ENCODE assay signal across 21 cellular contexts in the genomic region with DNA sequence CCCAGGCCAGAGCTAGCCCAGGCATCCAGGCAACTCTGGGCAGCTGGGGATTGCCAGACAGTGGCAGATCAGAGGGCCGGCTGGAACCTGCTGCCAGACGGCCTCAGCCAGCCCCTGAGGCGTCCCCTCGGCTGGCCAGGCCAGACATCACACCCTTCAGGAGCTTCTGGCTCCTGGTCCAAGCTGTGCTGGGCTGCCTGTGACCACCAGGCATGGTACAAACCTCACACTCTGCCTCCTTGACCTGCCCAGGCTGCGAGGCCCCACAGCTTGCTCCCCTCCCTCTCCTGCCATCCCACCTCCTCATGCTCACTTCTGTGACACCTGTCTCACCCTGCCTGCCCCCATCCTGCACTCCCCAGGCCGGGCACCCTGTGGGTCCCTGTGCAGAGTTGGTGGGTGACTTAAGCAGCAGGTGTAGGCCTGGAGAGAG. TPM values are rescaled to one million over a fixed set of nuclear protein-coding genes. Genes with fewer than 3 reads are reported as not detected.
A peak's percentile ranks its signal among the peaks of the same experiment; 100 is the strongest.
DNase-seq lines count a peak whose midpoint lies in the region; ATAC-seq and TF ChIP-seq lines count a peak whose summit lies in the region.
"Had no signal": no experiment of that assay in that cellular context is flagged by ENCODE, and none has a peak within 500 bp of the region (broad histone marks: within the 10 kb centered on the region; RNA-seq: fewer than 3 reads in every experiment).

No MANE protein-coding gene starts in this region.

- POLR2A ChIA-PET in MCF 10A (lab: Yijun Ruan, JAX) = no interaction called here

- TF ChIP-seq CTCF in breast epithelium (IDR thresholded peaks at IDR 0.05) (peak in 1 of 3 donors; percentile 8), MCF 10A (IDR thresholded peaks at IDR 0.05; ENCODE audit: unreplicated experiment) (no peak), left lung (IDR thresholded peaks at IDR 0.05) (no peak), thyroid gland (IDR thresholded peaks at IDR 0.05) (no peak)

- H3K4me1 ChIP-seq in breast epithelium (peaks cover 0 to 17% of the 10 kb centered on the region in 2 donors), left lung (peaks cover 28 to 90% of the 10 kb centered on the region in 2 donors), thyroid gland (peaks cover 70 to 83% of the 10 kb centered on the region in 2 donors)

- H3K4me3 Mint-ChIP-seq in MCF 10A (ENCODE audit: unreplicated experiment) = no peak overlapping the region

- H3K27me3 ChIP-seq in breast epithelium = no peaks in the 10 kb centered on the region
- H3K27me3 ChIP-seq in left lung = no peaks in the 10 kb centered on the region
- no peaks in the 10 kb centered on the region for H3K27me3 ChIP-seq in thyroid gland
- H3K27me3 ChIP-seq: adrenal gland, colonic mucosa had no signal

- H3K36me3 ChIP-seq in breast epithelium = no peaks in the 10 kb centered on the region
- H3K36me3 ChIP-seq in left lung = peaks cover 0 to 56% of the 10 kb centered on the region in 2 donors
- peaks cover 47 to 52% of the 10 kb centered on the region in 2 donors for H3K36me3 ChIP-seq in thyroid gland
- H3K36me3 ChIP-seq: colonic mucosa had no signal

- no peak for ATAC-seq in left lung
- ATAC-seq in GM19035 (IDR thresholded peaks at IDR 0.05; ENCODE audit: unreplicated experiment) = no peak
- ATAC-seq: left lobe of liver; naive thymus-derived CD8-positive, alpha-beta T cell had no signal

- intact Hi-C loops in breast epithelium (cut with DNase I; ENCODE audit: low total_unique reads) (no loop called here), MCF 10A (cut with micrococcal nuclease) (no loop called here), left lung (cut with DNase I) (no loop called here), thyroid gland (cut with DNase I) (no loop called here)

- peak overlapping the region; percentile 92 to 95 for H3K27ac ChIP-seq in breast epithelium
- peak overlapping the region; percentile 29 for H3K27ac ChIP-seq in cingulate gyrus (ENCODE audit: low read depth, low read length)
- H3K27ac ChIP-seq in left lung = peak overlapping the region; percentile 74 to 82
- H3K27ac ChIP-seq in thyroid gland = peak overlapping the region; percentile 79 to 97 (median 95)
- H3K27ac ChIP-seq: 22Rv1, colonic mucosa, SK-N-MC had no signal

- H3K9me3 Mint-ChIP-seq in MCF 10A (ENCODE audit: unreplicated experiment) = no peaks in the 10 kb centered on the region
- H3K9me3 Mint-ChIP-seq: CD8-positive, alpha-beta memory T cell; naive thymus-derived CD8-positive, alpha-beta T cell had no signal

- DNase-seq in breast epithelium (ENCODE audit: low spot score in 2 of 2) (no peak), MCF 10A (ENCODE audit: unreplicated experiment) (no peak), left lung (no peak), thyroid gland (peak; percentile 43 to 66), DMS 273 treated with DMSO at 0.1 percent for 48 hours (lab: John Stamatoyannopoulos, UW) (no peak), GF-D8 (lab: John Stamatoyannopoulos, UW) (no peak)
- DNase-seq: activated CD4-positive, alpha-beta T cell treated with anti-CD3 and anti-CD28 coated beads, Interleukin-2, amount 50 U/mL, for 4 hours; activated T-cell treated with anti-CD3 and anti-CD28 coated beads, Interleukin-2, amount 50 U/mL, for 48 hours; CD8-positive, alpha-beta memory T cell; colonic mucosa; EL; naive thymus-derived CD8-positive, alpha-beta T cell; NCI-H1694; NCI-H510A; stimulated activated naive CD4-positive, alpha-beta T cell had no signal

- H3K9me3 ChIP-seq in breast epithelium = no peaks in the 10 kb centered on the region
- no peaks in the 10 kb centered on the region for H3K9me3 ChIP-seq in left lung
- H3K9me3 ChIP-seq in thyroid gland = no peaks in the 10 kb centered on the region
- H3K9me3 ChIP-seq: adrenal gland, colonic mucosa had no signal

- CTCF ChIA-PET in MCF 10A (lab: Yijun Ruan, JAX) = interaction anchor here (0.7 to 2.2 kb wide), 4 partner anchors 9 to 229 kb away, joined by 3 to 6 read pairs (median 4); no protein-coding TSS in a partner anchor

- H3K36me3 Mint-ChIP-seq in MCF 10A (ENCODE audit: insufficient read depth, unreplicated experiment) = peaks cover 17% of the 10 kb centered on the region
- H3K36me3 Mint-ChIP-seq: CD8-positive, alpha-beta memory T cell; naive thymus-derived CD8-positive, alpha-beta T cell had no signal

- H3K27me3 Mint-ChIP-seq in MCF 10A (ENCODE audit: insufficient read depth, unreplicated experiment) = no peaks in the 10 kb centered on the region
- H3K27me3 Mint-ChIP-seq: CD8-positive, alpha-beta memory T cell; naive thymus-derived CD8-positive, alpha-beta T cell had no signal

- BruUV-seq in MCF 10A (replicated peaks; lab: Mats Ljungman, UMichigan) = no TSS peak

- TF ChIP-seq POLR2A in breast epithelium (IDR thresholded peaks at IDR 0.05) (no peak), thyroid gland (IDR thresholded peaks at IDR 0.05) (no peak)

- WGBS in thyroid gland, 2 donors = 61 to 64% methylated on average over 3 to 4 of the region's 6 CpGs

- peaks cover 17% of the 10 kb centered on the region for H3K4me1 Mint-ChIP-seq in MCF 10A (ENCODE audit: insufficient read depth, unreplicated experiment)

- H3K4me3 ChIP-seq in breast epithelium (no peak overlapping the region), left lung (no peak overlapping the region), thyroid gland (replicated peaks in 1 of 3) (no peak overlapping the region)
- H3K4me3 ChIP-seq: adrenal gland, colonic mucosa, SK-N-MC had no signal

- H3K27ac Mint-ChIP-seq in MCF 10A (ENCODE audit: low read depth, unreplicated experiment) = no peak overlapping the region

RNA-seq across cellular contexts. Expression of gene DEPP1, which starts 5.7 kb away (rescaled TPM):
- total RNA-seq in breast epithelium (1,000 to 10,000 TPM in 1 of 3 donors, 100 to 1,000 TPM in 2; 139 to 2,057 (median 460) TPM), MCF 10A (2022) (0.76 and 0.84 TPM in 2 replicates), left lung (10 to 100 TPM; 25.4 to 33.9 TPM), thyroid gland (100 to 1,000 TPM in 2 of 4 donors, 10 to 100 TPM in 2; 45.1 to 518 (median 182) TPM)
- total RNA-seq: naive thymus-derived CD8-positive, alpha-beta T cell had no signal

RNA-seq across cellular contexts. Expression of gene RASSF4, which starts 13.3 kb away (rescaled TPM):
- 100 to 1,000 TPM in 1 of 3 donors, 10 to 100 TPM in 2; 18.7 to 364 (median 41.1) TPM for total RNA-seq in breast epithelium
- 0.22 TPM in 1 of 2 replicates, not detected in the other for total RNA-seq in MCF 10A (2022)
- 10 to 100 TPM; 52.2 to 54.7 TPM for total RNA-seq in left lung
- 100 to 1,000 TPM; 175 to 226 (median 203) TPM for total RNA-seq in thyroid gland

RNA-seq across cellular contexts. Expression of gene ZNF22, which starts 27.8 kb away (rescaled TPM):
- total RNA-seq in breast epithelium = 10 to 100 TPM; 32.0 to 54.1 (median 34.2) TPM
- 7.2 and 8.5 TPM in 2 replicates for total RNA-seq in MCF 10A (2022)
- total RNA-seq in left lung = 10 to 100 TPM; 19.3 to 24.0 TPM
- 10 to 100 TPM; 28.5 to 40.3 (median 33.1) TPM for total RNA-seq in thyroid gland

Comparison
In these comparisons a context has a peak if more than half of its experiments do, and no peak if none do; other contexts are left out.
1. RNA of gene DEPP1, which starts 5.7 kb away (total RNA-seq): 139 to 2,057 TPM in breast epithelium, 45.1 to 518 TPM in thyroid gland and 25.4 to 33.9 TPM in left lung; 0.76 to 0.84 TPM in MCF 10A; every median in the first group is over 10 times any median in the second.
2. RNA of gene RASSF4, which starts 13.3 kb away (total RNA-seq): 175 to 226 TPM in thyroid gland, 52.2 to 54.7 TPM in left lung and 18.7 to 364 TPM in breast epithelium; 0.22 TPM in MCF 10A; every median in the first group is over 10 times any median in the second.
3. DNase-seq: peak in thyroid gland (2 of 2); none in breast epithelium (0 of 2), MCF 10A (single experiment), left lung (0 of 2), DMS 273 treated with DMSO at 0.1 percent for 48 hours (single experiment) and GF-D8 (single experiment).
4. H3K27ac ChIP-seq: peak in every context shown above with its lines; median percentile 95 in thyroid gland; 94 in breast epithelium; 78 in left lung; 29 in cingulate gyrus.